In genomic region chr21:38956791-38957571, GRCh38 we compare ENCODE assay signal across 11 cellular contexts.
DNase-seq lines count a peak whose midpoint lies in the region; ATAC-seq and TF ChIP-seq lines count a peak whose summit lies in the region.
"Had no signal": no experiment of that assay in that cellular context is flagged by ENCODE, and none has a peak within 500 bp of the region (broad histone marks: within the 10 kb centered on the region; RNA-seq: fewer than 3 reads in every experiment).

No MANE protein-coding gene starts in this region.

- peaks cover 19% of the 10 kb centered on the region for H3K36me3 Mint-ChIP-seq in activated T-helper 2 cell treated with anti-CD3 and anti-CD28 coated beads, Interferon-gamma antibody, Interleukin-2, Interleukin-4, amounts not matched to agents 10 μg/mL and 5 μg/mL and 100 μg/mL, durations not matched to agents 14 hours and 24 hours and 36 hours (ENCODE audit: low read depth)
- peaks cover 0 to 15% (median 0%) of the 10 kb centered on the region in 5 donors for H3K36me3 Mint-ChIP-seq in naive thymus-derived CD4-positive, alpha-beta T cell
- peaks cover 0 to 4% (median 3%) of the 10 kb centered on the region in 3 donors for H3K36me3 Mint-ChIP-seq in naive thymus-derived CD8-positive, alpha-beta T cell
- H3K36me3 Mint-ChIP-seq: CD4-positive, CD25-positive, alpha-beta regulatory T cell had no signal

- no peak overlapping the region for H3K4me2 ChIP-seq in mesenchymal stem cell (ENCODE audit: low read length, poor library complexity, severe bottlenecking)

- no peak for TF ChIP-seq CTCF in GM13977 (IDR thresholded peaks at IDR 0.05; ENCODE audit: extremely low read depth, insufficient read depth, missing control alignments)

- H2BK5ac ChIP-seq in mesenchymal stem cell (ENCODE audit: low read depth, low read length, poor library complexity, severe bottlenecking): no peak overlapping the region

- H3K9me3 Mint-ChIP-seq in activated T-helper 2 cell treated with anti-CD3 and anti-CD28 coated beads, Interferon-gamma antibody, Interleukin-2, Interleukin-4, amounts not matched to agents 10 μg/mL and 5 μg/mL and 100 μg/mL, durations not matched to agents 14 hours and 24 hours and 36 hours: peaks cover 22% of the 10 kb centered on the region
- peaks cover 0 to 15% (median 2%) of the 10 kb centered on the region in 11 donors for H3K9me3 Mint-ChIP-seq in naive thymus-derived CD4-positive, alpha-beta T cell
- H3K9me3 Mint-ChIP-seq in naive thymus-derived CD8-positive, alpha-beta T cell: peaks cover 0 to 6% (median 0%) of the 10 kb centered on the region in 9 donors
- H3K9me3 Mint-ChIP-seq: activated T-helper 17 cell treated with anti-CD3 and anti-CD28 coated beads, Interleukin-2, amount 50 U/mL, for 72 hours; CD4-positive, CD25-positive, alpha-beta regulatory T cell had no signal

- DNase-seq in DMS153 (lab: John Stamatoyannopoulos, UW) (peak; percentile 100), NCI-H2029 (lab: John Stamatoyannopoulos, UW) (peak; percentile 99), mesenchymal stem cell (peak; percentile 43), GM13977 (ENCODE audit: low spot score) (no peak)
- DNase-seq in activated T-helper 2 cell treated with anti-CD3 and anti-CD28 coated beads, Interferon-gamma antibody, Interleukin-2, Interleukin-4, amounts not matched to agents 10 μg/mL and 5 μg/mL and 100 μg/mL, durations not matched to agents 14 hours and 24 hours and 36 hours (ENCODE audit: low spot score): no peak
- DNase-seq in naive thymus-derived CD4-positive, alpha-beta T cell: no peak
- no peak for DNase-seq in naive thymus-derived CD8-positive, alpha-beta T cell

- H3K79me1 ChIP-seq in mesenchymal stem cell (replicated peaks; ENCODE audit: low read length, poor library complexity, severe bottlenecking): no peaks in the 10 kb centered on the region

- H2BK120ac ChIP-seq in mesenchymal stem cell (ENCODE audit: low read depth, low read length): peak overlapping the region; percentile 36

- peaks cover 4% of the 10 kb centered on the region for H3K9me3 ChIP-seq in mesenchymal stem cell (ENCODE audit: control insufficient read depth, low read length)
- H3K9me3 ChIP-seq in naive thymus-derived CD4-positive, alpha-beta T cell (ENCODE audit: control insufficient read depth in 2 of 3, low read length in 3 of 3): no peaks in the 10 kb centered on the region

- intact Hi-C loops in activated T-helper 2 cell treated with anti-CD3 and anti-CD28 coated beads, Interferon-gamma antibody, Interleukin-2, Interleukin-4, amounts not matched to agents 10 μg/mL and 5 μg/mL and 100 μg/mL, durations not matched to agents 14 hours and 24 hours and 36 hours (cut with micrococcal nuclease): no loop called here
- intact Hi-C loops in naive thymus-derived CD4-positive, alpha-beta T cell (cut with micrococcal nuclease): no loop called here

- whole genome bisulfite sequencing in mesenchymal stem cell: 52% methylated on average over 12 of the region's 12 CpGs

- in situ Hi-C loops in GM13977 (cut with MboI; ENCODE audit: low pct_unique_long_range_greater_than_20kb, low sequenced_read_pairs, unreplicated experiment): no loop called here

- peak overlapping the region in 1 of 2 experiments; percentile 24 for H3K4ac ChIP-seq in mesenchymal stem cell (ENCODE audit: low read depth in 1 of 2, low read length in 2 of 2)

- peak overlapping the region; percentile 96 for H3K27ac Mint-ChIP-seq in activated T-helper 2 cell treated with anti-CD3 and anti-CD28 coated beads, Interferon-gamma antibody, Interleukin-2, Interleukin-4, amounts not matched to agents 10 μg/mL and 5 μg/mL and 100 μg/mL, durations not matched to agents 14 hours and 24 hours and 36 hours
- H3K27ac Mint-ChIP-seq in naive thymus-derived CD4-positive, alpha-beta T cell: peak overlapping the region in 1 of 9 donors; percentile 14
- H3K27ac Mint-ChIP-seq in naive thymus-derived CD8-positive, alpha-beta T cell: no peak overlapping the region
- H3K27ac Mint-ChIP-seq: activated T-helper 17 cell treated with anti-CD3 and anti-CD28 coated beads, Interleukin-2, amount 50 U/mL, for 72 hours; CD4-positive, CD25-positive, alpha-beta regulatory T cell had no signal

- H3K4me1 ChIP-seq in mesenchymal stem cell (ENCODE audit: control insufficient read depth, insufficient read depth, low read depth, low read length): peaks cover 30% of the 10 kb centered on the region
- no peaks in the 10 kb centered on the region for H3K4me1 ChIP-seq in naive thymus-derived CD4-positive, alpha-beta T cell (ENCODE audit: control insufficient read depth in 2 of 2, insufficient read depth in 2 of 2, low read length in 2 of 2)

- CTCF ChIA-PET in naive thymus-derived CD4-positive, alpha-beta T cell (lab: Charles Lee): interaction anchor here (0.7 kb wide), 1 partner anchor 67 kb away, joined by 3 read pairs; no protein-coding TSS in a partner anchor

- H2BK12ac ChIP-seq in mesenchymal stem cell (ENCODE audit: low read length in 2 of 2): peak overlapping the region; percentile 73 to 81

- no peak for ATAC-seq in HG02885 (IDR thresholded peaks at IDR 0.05; ENCODE audit: poor library complexity, unreplicated experiment)
- no peak for ATAC-seq in naive thymus-derived CD4-positive, alpha-beta T cell
- no peak for ATAC-seq in naive thymus-derived CD8-positive, alpha-beta T cell
- ATAC-seq: activated T-helper 17 cell treated with anti-CD3 and anti-CD28 coated beads, Interleukin-2, amount 50 U/mL, for 72 hours had no signal

- no peak overlapping the region for H4K8ac ChIP-seq in mesenchymal stem cell (ENCODE audit: low read length)

- peaks cover 66% of the 10 kb centered on the region for H3K4me1 Mint-ChIP-seq in activated T-helper 2 cell treated with anti-CD3 and anti-CD28 coated beads, Interferon-gamma antibody, Interleukin-2, Interleukin-4, amounts not matched to agents 10 μg/mL and 5 μg/mL and 100 μg/mL, durations not matched to agents 14 hours and 24 hours and 36 hours (ENCODE audit: low read depth)
- H3K4me1 Mint-ChIP-seq in naive thymus-derived CD4-positive, alpha-beta T cell: peaks cover 0 to 44% (median 0%) of the 10 kb centered on the region in 7 donors
- no peaks in the 10 kb centered on the region for H3K4me1 Mint-ChIP-seq in naive thymus-derived CD8-positive, alpha-beta T cell
- H3K4me1 Mint-ChIP-seq: activated T-helper 17 cell treated with anti-CD3 and anti-CD28 coated beads, Interleukin-2, amount 50 U/mL, for 72 hours; CD4-positive, CD25-positive, alpha-beta regulatory T cell had no signal

- H2BK15ac ChIP-seq in mesenchymal stem cell (ENCODE audit: low read depth, poor library complexity, severe bottlenecking): peak overlapping the region; percentile 8

- H3K27ac ChIP-seq in mesenchymal stem cell (ENCODE audit: low read length, poor library complexity, severe bottlenecking): no peak overlapping the region
- H3K27ac ChIP-seq in naive thymus-derived CD4-positive, alpha-beta T cell (ENCODE audit: low read depth, low read length): no peak overlapping the region

- H3K27me3 Mint-ChIP-seq in activated T-helper 2 cell treated with anti-CD3 and anti-CD28 coated beads, Interferon-gamma antibody, Interleukin-2, Interleukin-4, amounts not matched to agents 10 μg/mL and 5 μg/mL and 100 μg/mL, durations not matched to agents 14 hours and 24 hours and 36 hours (ENCODE audit: low read depth): no peaks in the 10 kb centered on the region
- peaks cover 0 to 14% (median 9%) of the 10 kb centered on the region in 5 donors for H3K27me3 Mint-ChIP-seq in naive thymus-derived CD4-positive, alpha-beta T cell
- peaks cover 0 to 5% (median 3%) of the 10 kb centered on the region in 5 donors for H3K27me3 Mint-ChIP-seq in naive thymus-derived CD8-positive, alpha-beta T cell

- H2AFZ ChIP-seq in mesenchymal stem cell (ENCODE audit: low read depth, low read length): no peak overlapping the region

- H2AK5ac ChIP-seq in mesenchymal stem cell (ENCODE audit: low read length, severe bottlenecking): peak overlapping the region; percentile 29

- H4K91ac ChIP-seq in mesenchymal stem cell (ENCODE audit: low read length): no peak overlapping the region

- H3K27me3 ChIP-seq in mesenchymal stem cell (ENCODE audit: control insufficient read depth in 1 of 2, insufficient read depth in 1 of 2, low read length in 2 of 2): peaks cover 0 to 7% of the 10 kb centered on the region in 2 experiments
- no peaks in the 10 kb centered on the region for H3K27me3 ChIP-seq in naive thymus-derived CD4-positive, alpha-beta T cell (ENCODE audit: control insufficient read depth in 2 of 2, insufficient read depth in 2 of 2, low read length in 2 of 2)

- H3K18ac ChIP-seq in mesenchymal stem cell (ENCODE audit: low read depth in 1 of 2, low read length in 2 of 2): peak overlapping the region in 1 of 2 experiments; percentile 25

- no peak overlapping the region for H3K9ac ChIP-seq in mesenchymal stem cell (ENCODE audit: low read length)

- H3K4me3 Mint-ChIP-seq in activated T-helper 2 cell treated with anti-CD3 and anti-CD28 coated beads, Interferon-gamma antibody, Interleukin-2, Interleukin-4, amounts not matched to agents 10 μg/mL and 5 μg/mL and 100 μg/mL, durations not matched to agents 14 hours and 24 hours and 36 hours (ENCODE audit: low read depth): no peak overlapping the region
- H3K4me3 Mint-ChIP-seq in naive thymus-derived CD4-positive, alpha-beta T cell: no peak overlapping the region
- no peak overlapping the region for H3K4me3 Mint-ChIP-seq in naive thymus-derived CD8-positive, alpha-beta T cell
- H3K4me3 Mint-ChIP-seq: activated T-helper 17 cell treated with anti-CD3 and anti-CD28 coated beads, Interleukin-2, amount 50 U/mL, for 72 hours; CD4-positive, CD25-positive, alpha-beta regulatory T cell had no signal

- POLR2A ChIA-PET in naive thymus-derived CD4-positive, alpha-beta T cell (lab: Charles Lee): no interaction called here
- POLR2A ChIA-PET in naive thymus-derived CD8-positive, alpha-beta T cell (lab: Charles Lee): no interaction called here

- no peaks in the 10 kb centered on the region for H3K36me3 ChIP-seq in mesenchymal stem cell (ENCODE audit: control insufficient read depth in 1 of 2, insufficient read depth in 2 of 2, low read depth in 1 of 2, low read length in 2 of 2)
- H3K36me3 ChIP-seq in naive thymus-derived CD4-positive, alpha-beta T cell (ENCODE audit: control insufficient read depth in 2 of 3, insufficient read depth in 3 of 3, low read length in 3 of 3): no peaks in the 10 kb centered on the region

- no peak overlapping the region for H3K4me3 ChIP-seq in mesenchymal stem cell (ENCODE audit: insufficient read depth in 1 of 2, low read depth in 1 of 2, low read length in 2 of 2)
- no peak overlapping the region for H3K4me3 ChIP-seq in naive thymus-derived CD4-positive, alpha-beta T cell (ENCODE audit: low read length)
- H3K4me3 ChIP-seq: skin epidermis had no signal

- no peak overlapping the region for H3K23ac ChIP-seq in mesenchymal stem cell (ENCODE audit: low read length in 2 of 2)

- H3K14ac ChIP-seq in mesenchymal stem cell (ENCODE audit: low read length in 2 of 2): no peak overlapping the region

Comparison
In these comparisons a context has a peak if more than half of its experiments do, and no peak if none do; other contexts are left out.
1. DNase-seq: peak in DMS153 (single experiment), NCI-H2029 (single experiment) and mesenchymal stem cell (single experiment); none in activated T-helper 2 cell treated with anti-CD3 and anti-CD28 coated beads, Interferon-gamma antibody, Interleukin-2, Interleukin-4, amounts not matched to agents 10 μg/mL and 5 μg/mL and 100 μg/mL, durations not matched to agents 14 hours and 24 hours and 36 hours (single experiment), naive thymus-derived CD4-positive, alpha-beta T cell (0 of 9), naive thymus-derived CD8-positive, alpha-beta T cell (0 of 10) and GM13977 (single experiment).